In the genomic region with DNA sequence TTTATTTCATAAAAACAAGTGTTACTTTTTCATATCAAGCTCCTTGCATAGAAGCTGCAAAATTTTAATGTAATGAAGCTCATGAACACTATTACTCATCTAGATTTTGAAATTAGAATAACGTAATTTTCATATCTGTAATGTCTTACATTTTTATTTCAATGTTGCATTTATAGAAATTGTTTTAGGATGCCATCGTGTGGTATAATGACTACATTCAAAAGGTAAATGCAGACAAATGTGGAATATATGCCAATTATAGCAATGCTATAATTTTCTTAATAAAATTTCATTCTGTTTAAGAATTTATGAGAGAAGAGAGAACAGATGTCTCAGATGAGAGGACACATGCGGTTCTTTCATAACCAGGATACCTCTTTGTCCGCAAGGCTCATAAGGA, we compare ENCODE assay signal across 16 cellular contexts.
"Had no signal": no experiment of that assay in that cellular context is flagged by ENCODE, and none has a peak within 500 bp of the region (broad histone marks: within the 10 kb centered on the region; RNA-seq: fewer than 3 reads in every experiment).

No MANE protein-coding gene starts in this region.

- H2AFZ ChIP-seq: neural progenitor cell had no signal

- H3K9ac ChIP-seq: neural progenitor cell had no signal

- DNase-seq: activated CD4-positive, alpha-beta T cell treated with anti-CD3 and anti-CD28 coated beads for 1 hour; activated CD4-positive, alpha-beta T cell treated with anti-CD3 and anti-CD28 coated beads, Interleukin-2, amount 50 U/mL, for 1 hour; activated CD8-positive, alpha-beta T cell treated with anti-CD3 and anti-CD28 coated beads, Interleukin-2, amount 10 ng/mL, durations not matched to agents 7 days and 5 days; activated gamma-delta T cell; activated naive CD4-positive, alpha-beta T cell treated with anti-CD3 and anti-CD28 coated beads, Interleukin-2, amount 50 U/mL, for 16 hours; activated naive CD8-positive, alpha-beta T cell treated with anti-CD3 and anti-CD28 coated beads, Interleukin-2, amount 50 U/mL, for 24 hours; effector memory CD4-positive, alpha-beta T cell; gastrocnemius medialis; hypothalamus; left ventricle myocardium inferior; naive thymus-derived CD4-positive, alpha-beta T cell; stimulated activated CD4-positive, alpha-beta T cell treated with anti-CD3 and anti-CD28 coated beads, Interleukin-4, amount 100 ng/mL, for 4 hours; stimulated activated naive CD8-positive, alpha-beta T cell treated with anti-CD3 and anti-CD28 coated beads, Interleukin-15, Interleukin-2, amounts not matched to agents 100 U/mL and 50 U/mL, for 24 hours; tibial artery had no signal

- H3K9me3 ChIP-seq: gastrocnemius medialis, left ventricle myocardium inferior, tibial artery had no signal

- H3K27ac ChIP-seq: gastrocnemius medialis, left ventricle myocardium inferior, neural progenitor cell, tibial artery had no signal

- H3K27me3 ChIP-seq: gastrocnemius medialis, neural progenitor cell, tibial artery had no signal

- H3K4me2 ChIP-seq: neural progenitor cell had no signal

- H3K36me3 ChIP-seq: gastrocnemius medialis, left ventricle myocardium inferior, neural progenitor cell, tibial artery had no signal

- H3K4me1 ChIP-seq: gastrocnemius medialis, left ventricle myocardium inferior, neural progenitor cell, tibial artery had no signal

- H3K4me3 ChIP-seq: gastrocnemius medialis, left ventricle myocardium inferior, neural progenitor cell, tibial artery had no signal

- ATAC-seq: activated CD8-positive, alpha-beta T cell treated with anti-CD3 and anti-CD28 coated beads, Interleukin-2, amount 10 ng/mL, durations not matched to agents 7 days and 5 days; activated naive CD8-positive, alpha-beta T cell treated with anti-CD3 and anti-CD28 coated beads, Interleukin-2, amount 50 U/mL, for 24 hours; esophagus mucosa; gastrocnemius medialis; naive thymus-derived CD4-positive, alpha-beta T cell; stimulated activated naive CD8-positive, alpha-beta T cell treated with anti-CD3 and anti-CD28 coated beads, Interleukin-15, Interleukin-2, amounts not matched to agents 100 U/mL and 50 U/mL, for 24 hours had no signal
